Comparison of ENCODE assay signal across 17 cellular contexts in the genomic region with DNA sequence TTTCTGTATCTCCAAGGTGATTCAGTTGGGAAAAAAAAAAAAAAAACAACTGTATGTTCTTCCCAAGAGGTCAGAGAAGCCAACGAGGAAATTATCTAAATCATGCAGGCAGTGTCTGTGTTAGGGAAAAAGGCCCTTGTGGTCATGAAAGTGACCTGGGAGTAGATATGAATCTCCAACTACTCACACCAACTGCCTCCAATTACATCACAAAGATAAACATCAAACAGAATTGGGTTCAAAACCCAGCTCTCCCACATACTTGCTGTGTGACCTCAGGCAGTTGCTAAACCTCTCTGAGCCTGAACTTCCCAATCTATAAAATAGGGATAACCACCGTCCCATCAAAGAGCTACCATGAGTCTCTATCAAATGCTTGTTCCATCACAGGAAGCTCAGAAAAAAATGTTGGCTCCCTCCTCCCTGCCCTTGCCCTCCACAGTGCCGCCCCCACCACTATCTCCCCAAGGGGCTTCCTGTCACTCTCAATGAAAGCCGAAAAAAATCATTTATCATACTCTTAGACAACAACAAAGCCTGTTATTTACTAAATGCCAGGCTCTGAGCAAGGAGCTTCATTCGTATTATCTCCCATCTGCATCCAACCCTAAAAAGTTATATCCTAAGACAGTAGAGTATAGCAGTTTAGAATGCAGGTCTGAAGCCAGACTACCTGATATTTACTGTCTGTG.
"Had no signal": no experiment of that assay in that cellular context is flagged by ENCODE, and none has a peak within 500 bp of the region (broad histone marks: within the 10 kb centered on the region; RNA-seq: fewer than 3 reads in every experiment).

No MANE protein-coding gene starts in this region.

- DNase-seq: activated CD4-positive, CD25-positive, alpha-beta regulatory T cell treated with anti-CD3 and anti-CD28 coated beads, Interleukin-2, amount 50 U/mL, for 72 hours; activated naive CD4-positive, alpha-beta T cell treated with Interleukin-2 at 50 U/mL for 16 hours; activated naive CD8-positive, alpha-beta T cell treated with anti-CD3 and anti-CD28 coated beads for 36 hours; activated T-cell treated with anti-CD3 and anti-CD28 coated beads, Interleukin-2, amount 50 U/mL, for 1 hour; amniotic stem cell; foreskin fibroblast; left colon; ovary; stimulated activated naive CD8-positive, alpha-beta T cell treated with anti-CD3 and anti-CD28 coated beads, Interleukin-15, amount 100 ng/mL, for 72 hours; T-cell had no signal

- H3K27ac ChIP-seq: ovary, prostate gland, tibial nerve had no signal

- H3K4me1 ChIP-seq: prostate gland had no signal

- ATAC-seq: left colon; natural killer cell treated with Interleukin-12 subunit alpha and Interleukin-12 subunit beta and Interleukin-15 and Interleukin-18, amount 100 ng/mL, for 72 hours; stimulated activated naive CD8-positive, alpha-beta T cell treated with anti-CD3 and anti-CD28 coated beads, Interleukin-15, amount 100 ng/mL, for 72 hours; T-cell had no signal

- H3K36me3 ChIP-seq: ovary, prostate gland had no signal

- H3K9me3 ChIP-seq: ovary, prostate gland, tibial nerve had no signal

- H3K4me3 Mint-ChIP-seq: activated naive CD8-positive, alpha-beta T cell treated with anti-CD3 and anti-CD28 coated beads for 36 hours; memory B cell; natural killer cell treated with Interleukin-12 subunit alpha and Interleukin-12 subunit beta and Interleukin-15 and Interleukin-18, amount 100 ng/mL, for 72 hours; stimulated activated naive CD8-positive, alpha-beta T cell treated with anti-CD3 and anti-CD28 coated beads, Interleukin-15, amount 100 ng/mL, for 72 hours; T-cell had no signal

- H3K27ac Mint-ChIP-seq: activated naive CD8-positive, alpha-beta T cell treated with anti-CD3 and anti-CD28 coated beads for 36 hours; memory B cell; natural killer cell treated with Interleukin-12 subunit alpha and Interleukin-12 subunit beta and Interleukin-15 and Interleukin-18, amount 100 ng/mL, for 72 hours; stimulated activated naive CD8-positive, alpha-beta T cell treated with anti-CD3 and anti-CD28 coated beads, Interleukin-15, amount 100 ng/mL, for 72 hours; T-cell had no signal

- H3K9me3 Mint-ChIP-seq: activated naive CD8-positive, alpha-beta T cell treated with anti-CD3 and anti-CD28 coated beads for 36 hours; memory B cell; natural killer cell treated with Interleukin-12 subunit alpha and Interleukin-12 subunit beta and Interleukin-15 and Interleukin-18, amount 100 ng/mL, for 72 hours; stimulated activated naive CD8-positive, alpha-beta T cell treated with anti-CD3 and anti-CD28 coated beads, Interleukin-15, amount 100 ng/mL, for 72 hours; T-cell had no signal

- H3K27me3 ChIP-seq: ovary, tibial nerve had no signal

- H3K27me3 Mint-ChIP-seq: activated naive CD8-positive, alpha-beta T cell treated with anti-CD3 and anti-CD28 coated beads for 36 hours; memory B cell; natural killer cell treated with Interleukin-12 subunit alpha and Interleukin-12 subunit beta and Interleukin-15 and Interleukin-18, amount 100 ng/mL, for 72 hours; stimulated activated naive CD8-positive, alpha-beta T cell treated with anti-CD3 and anti-CD28 coated beads, Interleukin-15, amount 100 ng/mL, for 72 hours; T-cell had no signal

- H3K4me3 ChIP-seq: ovary, prostate gland, tibial nerve had no signal

- FAIRE-seq: endometrium, keratinocyte, urothelium cell line had no signal

- H3K4me1 Mint-ChIP-seq: memory B cell; stimulated activated naive CD8-positive, alpha-beta T cell treated with anti-CD3 and anti-CD28 coated beads, Interleukin-15, amount 100 ng/mL, for 72 hours had no signal
